In the genomic region with DNA sequence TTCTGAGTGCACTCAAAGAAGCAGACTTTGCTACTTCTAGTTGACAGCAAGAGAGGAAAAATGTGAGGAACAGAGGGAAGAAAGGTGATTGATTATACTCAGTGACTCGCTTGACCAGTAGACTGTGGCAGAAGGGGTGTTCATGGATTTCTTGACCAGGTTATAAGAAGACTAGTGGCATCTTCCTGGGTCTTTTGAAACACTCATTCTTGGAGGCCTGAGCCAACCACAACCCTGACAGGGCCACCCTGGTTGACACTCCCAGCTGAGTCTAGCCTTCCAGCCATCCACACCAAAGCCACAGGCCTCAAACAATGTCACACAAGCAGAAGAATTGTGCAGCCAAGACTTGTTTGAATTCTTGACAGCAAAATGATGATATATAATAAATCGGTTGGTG, we compare ENCODE assay signal across 24 cellular contexts.
"Had no signal": no experiment of that assay in that cellular context is flagged by ENCODE, and none has a peak within 500 bp of the region (broad histone marks: within the 10 kb centered on the region; RNA-seq: fewer than 3 reads in every experiment).

No MANE protein-coding gene starts in this region.

- H3K9me3 Mint-ChIP-seq: activated CD4-positive, alpha-beta T cell treated with anti-CD3 and anti-CD28 coated beads, Interleukin-2, amount 10 ng/mL, durations not matched to agents 7 days and 5 days; activated CD8-positive, alpha-beta T cell treated with anti-CD3 and anti-CD28 coated beads for 36 hours had no signal

- H3K27ac Mint-ChIP-seq: activated CD4-positive, alpha-beta T cell treated with anti-CD3 and anti-CD28 coated beads, Interleukin-2, amount 10 ng/mL, durations not matched to agents 7 days and 5 days; activated CD8-positive, alpha-beta memory T cell treated with anti-CD3 and anti-CD28 coated beads, Interleukin-2, amount 10 ng/mL, durations not matched to agents 7 days and 5 days; activated CD8-positive, alpha-beta T cell treated with anti-CD3 and anti-CD28 coated beads for 36 hours; activated naive CD4-positive, alpha-beta T cell treated with anti-CD3 and anti-CD28 coated beads, Interleukin-2, amount 50 U/mL, for 24 hours; activated T-helper 1 cell treated with anti-CD3 and anti-CD28 coated beads, Interleukin-12 subunit alpha, Interleukin-12 subunit beta, Interleukin-2, Interleukin-4 antibody, amounts not matched to agents 30 ng/mL and 10 ng/mL and 1 ng/mL, durations not matched to agents 14 hours and 24 hours and 36 hours; mesothelial cell of epicardium; nephron; T-helper 17 cell had no signal

- FAIRE-seq: endometrium had no signal

- H3K4me3 Mint-ChIP-seq: activated CD4-positive, alpha-beta T cell treated with anti-CD3 and anti-CD28 coated beads, Interleukin-2, amount 10 ng/mL, durations not matched to agents 7 days and 5 days; activated CD8-positive, alpha-beta memory T cell treated with anti-CD3 and anti-CD28 coated beads, Interleukin-2, amount 10 ng/mL, durations not matched to agents 7 days and 5 days; activated CD8-positive, alpha-beta T cell treated with anti-CD3 and anti-CD28 coated beads for 36 hours; activated naive CD4-positive, alpha-beta T cell treated with anti-CD3 and anti-CD28 coated beads, Interleukin-2, amount 50 U/mL, for 24 hours; activated T-helper 1 cell treated with anti-CD3 and anti-CD28 coated beads, Interleukin-12 subunit alpha, Interleukin-12 subunit beta, Interleukin-2, Interleukin-4 antibody, amounts not matched to agents 30 ng/mL and 10 ng/mL and 1 ng/mL, durations not matched to agents 14 hours and 24 hours and 36 hours; mesothelial cell of epicardium; nephron; T-helper 17 cell had no signal

- DNase-seq: activated CD4-positive, alpha-beta T cell treated with anti-CD3 and anti-CD28 coated beads, Interleukin-2, amount 10 ng/mL, durations not matched to agents 7 days and 5 days; activated CD8-positive, alpha-beta memory T cell treated with anti-CD3 and anti-CD28 coated beads, Interleukin-2, amount 10 ng/mL, durations not matched to agents 7 days and 5 days; activated CD8-positive, alpha-beta T cell treated with anti-CD3 and anti-CD28 coated beads for 36 hours; activated gamma-delta T cell treated with Interleukin-2 at 50 U/mL for 16 hours; activated T-cell treated with anti-CD3 and anti-CD28 coated beads for 4 hours; anterior cingulate cortex; body of pancreas; foreskin keratinocyte; left ventricle myocardium superior; mammary epithelial cell; nucleus accumbens; stimulated activated CD4-positive, alpha-beta T cell treated with anti-CD3 and anti-CD28 coated beads, Interleukin-15, amount 100 ng/mL, for 24 hours; stimulated activated CD4-positive, alpha-beta T cell treated with anti-CD3 and anti-CD28 coated beads, Interleukin-2, amount 100 ng/mL, for 48 hours; stimulated activated CD8-positive, alpha-beta memory T cell treated with anti-CD3 and anti-CD28 coated beads, Interleukin-4, amount 100 ng/mL, for 48 hours; stimulated activated naive CD4-positive, alpha-beta T cell treated with Interleukin-2 at 50 U/mL for 16 hours; SW 1271; T-helper 17 cell; upper lobe of left lung had no signal

- H3K36me3 Mint-ChIP-seq: activated CD8-positive, alpha-beta memory T cell treated with anti-CD3 and anti-CD28 coated beads, Interleukin-2, amount 10 ng/mL, durations not matched to agents 7 days and 5 days; activated naive CD4-positive, alpha-beta T cell treated with anti-CD3 and anti-CD28 coated beads, Interleukin-2, amount 50 U/mL, for 24 hours had no signal

- H3K4me1 Mint-ChIP-seq: activated CD4-positive, alpha-beta T cell treated with anti-CD3 and anti-CD28 coated beads, Interleukin-2, amount 10 ng/mL, durations not matched to agents 7 days and 5 days; activated CD8-positive, alpha-beta memory T cell treated with anti-CD3 and anti-CD28 coated beads, Interleukin-2, amount 10 ng/mL, durations not matched to agents 7 days and 5 days; activated naive CD4-positive, alpha-beta T cell treated with anti-CD3 and anti-CD28 coated beads, Interleukin-2, amount 50 U/mL, for 24 hours; mesothelial cell of epicardium; T-helper 17 cell had no signal

- ATAC-seq: activated CD8-positive, alpha-beta memory T cell treated with anti-CD3 and anti-CD28 coated beads, Interleukin-2, amount 10 ng/mL, durations not matched to agents 7 days and 5 days; activated CD8-positive, alpha-beta T cell treated with anti-CD3 and anti-CD28 coated beads for 36 hours; body of pancreas; foreskin keratinocyte; left ventricle myocardium superior; sciatic nerve; T-helper 17 cell had no signal

- H3K27me3 Mint-ChIP-seq: activated CD4-positive, alpha-beta T cell treated with anti-CD3 and anti-CD28 coated beads, Interleukin-2, amount 10 ng/mL, durations not matched to agents 7 days and 5 days; activated CD8-positive, alpha-beta memory T cell treated with anti-CD3 and anti-CD28 coated beads, Interleukin-2, amount 10 ng/mL, durations not matched to agents 7 days and 5 days had no signal
